32 cellular contexts compared by ENCODE assay signal in the genomic region with DNA sequence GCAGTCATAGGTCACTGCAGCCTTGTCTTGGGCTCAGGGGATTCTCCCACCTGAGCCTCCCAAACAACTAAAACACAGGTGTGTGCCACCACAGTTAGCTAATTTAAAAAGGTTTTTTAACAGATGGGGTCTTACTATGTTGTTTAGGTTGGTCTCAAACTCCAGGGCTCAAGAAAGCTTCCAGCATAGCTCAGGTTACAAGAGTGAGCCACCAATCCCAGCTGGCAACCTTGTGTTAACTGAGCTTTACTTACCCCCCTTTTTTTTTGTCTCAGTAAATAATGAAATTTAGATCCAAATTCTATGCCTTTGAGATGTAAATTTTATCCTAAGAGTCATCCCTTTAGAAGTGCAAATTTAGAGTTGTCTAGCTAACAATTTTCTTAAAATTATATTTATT.
"Had no signal": no experiment of that assay in that cellular context is flagged by ENCODE, and none has a peak within 500 bp of the region (broad histone marks: within the 10 kb centered on the region; RNA-seq: fewer than 3 reads in every experiment).

No MANE protein-coding gene starts in this region.

- H3K27me3 Mint-ChIP-seq: activated B cell treated with CpG ODN at 0.5 μM for 24 hours; activated CD4-positive, alpha-beta memory T cell treated with anti-CD3 and anti-CD28 coated beads for 36 hours; activated CD4-positive, alpha-beta T cell treated with anti-CD3 and anti-CD28 coated beads, Interleukin-2, amount 10 ng/mL, durations not matched to agents 24 days and 14 days; activated CD8-positive, alpha-beta T cell treated with anti-CD3 and anti-CD28 coated beads for 36 hours; activated naive CD8-positive, alpha-beta T cell treated with anti-CD3 and anti-CD28 coated beads for 36 hours; activated T-helper 17 cell treated with anti-CD3 and anti-CD28 coated beads, Interleukin-2, amount 50 U/mL, for 72 hours; T-helper 17 cell had no signal

- H3K4me1 ChIP-seq: adrenal gland, body of pancreas, breast epithelium had no signal

- H3K4me3 ChIP-seq: adrenal gland, body of pancreas, breast epithelium had no signal

- H3K4me1 Mint-ChIP-seq: activated B cell treated with CpG ODN at 0.5 μM for 24 hours; activated CD4-positive, alpha-beta T cell treated with anti-CD3 and anti-CD28 coated beads, Interleukin-2, amount 10 ng/mL, durations not matched to agents 24 days and 14 days; activated naive CD8-positive, alpha-beta T cell treated with anti-CD3 and anti-CD28 coated beads for 36 hours; activated T-helper 17 cell treated with anti-CD3 and anti-CD28 coated beads, Interleukin-2, amount 50 U/mL, for 72 hours; T-helper 17 cell had no signal

- H3K9me3 Mint-ChIP-seq: activated CD4-positive, alpha-beta memory T cell treated with anti-CD3 and anti-CD28 coated beads for 36 hours; activated CD4-positive, alpha-beta T cell treated with anti-CD3 and anti-CD28 coated beads, Interleukin-2, amount 10 ng/mL, durations not matched to agents 24 days and 14 days; activated CD8-positive, alpha-beta T cell treated with anti-CD3 and anti-CD28 coated beads for 36 hours; activated naive CD4-positive, alpha-beta T cell treated with anti-CD3 and anti-CD28 coated beads for 36 hours; activated naive CD4-positive, alpha-beta T cell treated with anti-CD3 and anti-CD28 coated beads, Interleukin-2, amount 50 U/mL, for 72 hours; activated naive CD8-positive, alpha-beta T cell treated with anti-CD3 and anti-CD28 coated beads for 36 hours; activated T-cell treated with anti-CD3 and anti-CD28 coated beads, Interleukin-2, amount 50 U/mL, for 4 hours; activated T-cell treated with anti-CD3 and anti-CD28 coated beads, Interleukin-2, amount 50 U/mL, for 72 hours; activated T-helper 1 cell treated with anti-CD3 and anti-CD28 coated beads, Interleukin-12 subunit alpha, Interleukin-12 subunit beta, Interleukin-2, Interleukin-4 antibody, amounts not matched to agents 30 ng/mL and 10 ng/mL and 1 ng/mL, durations not matched to agents 14 hours and 24 hours and 36 hours had no signal

- H3K36me3 Mint-ChIP-seq: activated CD4-positive, alpha-beta memory T cell treated with anti-CD3 and anti-CD28 coated beads for 36 hours; activated naive CD4-positive, alpha-beta T cell treated with anti-CD3 and anti-CD28 coated beads, Interleukin-2, amount 50 U/mL, for 72 hours; activated naive CD8-positive, alpha-beta T cell treated with anti-CD3 and anti-CD28 coated beads for 36 hours had no signal

- H3K9me3 ChIP-seq: adrenal gland, body of pancreas, breast epithelium had no signal

- H3K4me3 Mint-ChIP-seq: activated B cell treated with CpG ODN at 0.5 μM for 24 hours; activated CD4-positive, alpha-beta memory T cell treated with anti-CD3 and anti-CD28 coated beads for 36 hours; activated CD4-positive, alpha-beta T cell treated with anti-CD3 and anti-CD28 coated beads, Interleukin-2, amount 10 ng/mL, durations not matched to agents 24 days and 14 days; activated CD8-positive, alpha-beta T cell treated with anti-CD3 and anti-CD28 coated beads for 36 hours; activated naive CD4-positive, alpha-beta T cell treated with anti-CD3 and anti-CD28 coated beads for 36 hours; activated naive CD8-positive, alpha-beta T cell treated with anti-CD3 and anti-CD28 coated beads for 36 hours; activated T-cell treated with anti-CD3 and anti-CD28 coated beads, Interleukin-2, amount 50 U/mL, for 4 hours; activated T-cell treated with anti-CD3 and anti-CD28 coated beads, Interleukin-2, amount 50 U/mL, for 72 hours; activated T-helper 1 cell treated with anti-CD3 and anti-CD28 coated beads, Interleukin-12 subunit alpha, Interleukin-12 subunit beta, Interleukin-2, Interleukin-4 antibody, amounts not matched to agents 30 ng/mL and 10 ng/mL and 1 ng/mL, durations not matched to agents 14 hours and 24 hours and 36 hours; activated T-helper 17 cell treated with anti-CD3 and anti-CD28 coated beads, Interleukin-2, amount 50 U/mL, for 72 hours; T-helper 17 cell had no signal

- H3K36me3 ChIP-seq: adrenal gland, brain microvascular endothelial cell, breast epithelium, WERI-Rb-1 had no signal

- H3K27me3 ChIP-seq: adrenal gland, body of pancreas, brain microvascular endothelial cell, breast epithelium had no signal

- H3K27ac Mint-ChIP-seq: activated B cell treated with CpG ODN at 0.5 μM for 24 hours; activated CD4-positive, alpha-beta memory T cell treated with anti-CD3 and anti-CD28 coated beads for 36 hours; activated CD4-positive, alpha-beta T cell treated with anti-CD3 and anti-CD28 coated beads, Interleukin-2, amount 10 ng/mL, durations not matched to agents 24 days and 14 days; activated CD8-positive, alpha-beta T cell treated with anti-CD3 and anti-CD28 coated beads for 36 hours; activated naive CD4-positive, alpha-beta T cell treated with anti-CD3 and anti-CD28 coated beads for 36 hours; activated naive CD4-positive, alpha-beta T cell treated with anti-CD3 and anti-CD28 coated beads, Interleukin-2, amount 50 U/mL, for 72 hours; activated naive CD8-positive, alpha-beta T cell treated with anti-CD3 and anti-CD28 coated beads for 36 hours; activated T-cell treated with anti-CD3 and anti-CD28 coated beads, Interleukin-2, amount 50 U/mL, for 72 hours; activated T-helper 1 cell treated with anti-CD3 and anti-CD28 coated beads, Interleukin-12 subunit alpha, Interleukin-12 subunit beta, Interleukin-2, Interleukin-4 antibody, amounts not matched to agents 30 ng/mL and 10 ng/mL and 1 ng/mL, durations not matched to agents 14 hours and 24 hours and 36 hours; activated T-helper 17 cell treated with anti-CD3 and anti-CD28 coated beads, Interleukin-2, amount 50 U/mL, for 72 hours; T-helper 17 cell had no signal

- DNase-seq: activated B cell treated with CpG ODN at 0.5 μM for 24 hours; activated CD4-positive, alpha-beta memory T cell treated with anti-CD3 and anti-CD28 coated beads for 36 hours; activated CD4-positive, alpha-beta T cell treated with anti-CD3 and anti-CD28 coated beads for 4 hours; activated CD4-positive, alpha-beta T cell treated with anti-CD3 and anti-CD28 coated beads, Interleukin-2, amount 10 ng/mL, durations not matched to agents 24 days and 14 days; activated CD4-positive, alpha-beta T cell treated with anti-CD3 and anti-CD28 coated beads, Interleukin-2, amount 50 U/mL, for 1 hour; activated CD4-positive, alpha-beta T cell treated with anti-CD3 and anti-CD28 coated beads, Interleukin-2, amount 50 U/mL, for 4 hours; activated CD4-positive, CD25-positive, alpha-beta regulatory T cell treated with anti-CD3 and anti-CD28 coated beads, Interleukin-2, amount 50 U/mL, for 72 hours; activated CD8-positive, alpha-beta memory T cell treated with anti-CD3 and anti-CD28 coated beads, Interleukin-2, amount 50 U/mL, for 4 hours; activated CD8-positive, alpha-beta T cell treated with anti-CD3 and anti-CD28 coated beads for 36 hours; activated effector memory CD4-positive, alpha-beta T cell treated with anti-CD3 and anti-CD28 coated beads, Interleukin-2, amount 50 U/mL, for 16 hours; activated gamma-delta T cell treated with Interleukin-2 at 50 U/mL for 16 hours; activated naive CD4-positive, alpha-beta T cell; activated naive CD4-positive, alpha-beta T cell treated with anti-CD3 and anti-CD28 coated beads for 36 hours; activated naive CD4-positive, alpha-beta T cell treated with anti-CD3 and anti-CD28 coated beads, Interleukin-2, amount 50 U/mL, for 16 hours; activated naive CD8-positive, alpha-beta T cell treated with anti-CD3 and anti-CD28 coated beads for 36 hours; activated T-cell treated with anti-CD3 and anti-CD28 coated beads for 4 hours; activated T-cell treated with anti-CD3 and anti-CD28 coated beads, Interleukin-2, amount 50 U/mL, for 1 hour; activated T-cell treated with anti-CD3 and anti-CD28 coated beads, Interleukin-2, amount 50 U/mL, for 4 hours; activated T-cell treated with anti-CD3 and anti-CD28 coated beads, Interleukin-2, amount 50 U/mL, for 72 hours; adrenal gland; amniotic stem cell; aorta; body of pancreas; brain microvascular endothelial cell; central memory CD4-positive, alpha-beta T cell; T-helper 17 cell; T1000; WERI-Rb-1 had no signal

- ATAC-seq: activated CD8-positive, alpha-beta T cell treated with anti-CD3 and anti-CD28 coated beads for 36 hours; activated naive CD4-positive, alpha-beta T cell treated with anti-CD3 and anti-CD28 coated beads, Interleukin-2, amount 50 U/mL, for 72 hours; activated T-cell treated with anti-CD3 and anti-CD28 coated beads, Interleukin-2, amount 50 U/mL, for 4 hours; activated T-cell treated with anti-CD3 and anti-CD28 coated beads, Interleukin-2, amount 50 U/mL, for 72 hours; activated T-helper 17 cell treated with anti-CD3 and anti-CD28 coated beads, Interleukin-2, amount 50 U/mL, for 72 hours; body of pancreas; T-helper 17 cell had no signal
